30 cellular contexts compared by ENCODE assay signal in the genomic region with DNA sequence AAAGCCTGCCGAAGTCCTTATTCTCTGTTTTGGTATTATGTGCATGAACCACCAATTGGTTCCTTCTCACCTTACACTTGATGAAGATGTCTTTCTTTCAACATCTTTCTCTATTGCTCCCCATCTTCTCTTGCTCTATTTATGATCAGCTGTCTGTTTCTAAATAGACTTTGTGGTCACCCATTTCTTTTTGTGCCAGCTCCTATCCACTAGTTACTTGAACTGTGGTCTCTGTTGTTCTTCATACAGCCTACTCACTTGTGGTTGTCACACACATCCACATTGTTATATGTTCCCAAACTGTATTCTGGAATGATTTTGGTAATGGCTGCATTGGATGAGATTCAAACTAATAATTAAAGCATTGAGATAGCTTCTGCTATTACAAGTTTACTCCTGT. TPM values are rescaled to one million over a fixed set of nuclear protein-coding genes. Genes with fewer than 3 reads are reported as not detected.
"Had no signal": no experiment of that assay in that cellular context is flagged by ENCODE, and none has a peak within 500 bp of the region (broad histone marks: within the 10 kb centered on the region; RNA-seq: fewer than 3 reads in every experiment).

No MANE protein-coding gene starts in this region.

- DNase-seq: activated CD4-positive, alpha-beta memory T cell treated with anti-CD3 and anti-CD28 coated beads, Interleukin-2, amount 10 ng/mL, durations not matched to agents 7 days and 5 days; activated CD4-positive, alpha-beta T cell treated with anti-CD3 and anti-CD28 coated beads for 1 hour; activated CD4-positive, alpha-beta T cell treated with anti-CD3 and anti-CD28 coated beads for 48 hours; activated CD4-positive, CD25-positive, alpha-beta regulatory T cell; activated CD8-positive, alpha-beta memory T cell treated with anti-CD3 and anti-CD28 coated beads for 24 hours; activated CD8-positive, alpha-beta memory T cell treated with anti-CD3 and anti-CD28 coated beads, Interleukin-2, amount 10 ng/mL, durations not matched to agents 7 days and 5 days; activated gamma-delta T cell; activated naive CD4-positive, alpha-beta T cell treated with Interleukin-2 at 50 U/mL for 16 hours; activated T-cell treated with anti-CD3 and anti-CD28 coated beads, Interleukin-2, amount 50 U/mL, for 24 hours; adrenal gland; brain microvascular endothelial cell; MM.1S; MV-4-11; NCI-H1092; NCI-H1436 treated with DMSO at 0.1 percent for 48 hours; NCI-H1694 treated with DMSO at 0.1 percent for 48 hours; NCI-H2029; NCI-H2227 treated with DMSO at 0.1 percent for 48 hours; NCI-H446; NCI-H510A treated with DMSO at 0.1 percent for 48 hours; SHP77; SJCRH30; T1000; WERI-Rb-1 had no signal

- H3K27me3 ChIP-seq: adrenal gland, brain microvascular endothelial cell, SJCRH30 had no signal

- H3K9ac ChIP-seq: KMS-11 had no signal

- H3K4me2 ChIP-seq: KMS-11 had no signal

- H3K27ac ChIP-seq: adrenal gland, brain microvascular endothelial cell, KMS-11, SJCRH30, SK-N-MC, WERI-Rb-1 had no signal

- H3K36me3 Mint-ChIP-seq: activated CD8-positive, alpha-beta memory T cell treated with anti-CD3 and anti-CD28 coated beads, Interleukin-2, amount 10 ng/mL, durations not matched to agents 7 days and 5 days; activated naive CD4-positive, alpha-beta T cell treated with anti-CD3 and anti-CD28 coated beads, Interleukin-2, amount 50 U/mL, for 24 hours had no signal

- H3K4me1 Mint-ChIP-seq: activated CD4-positive, alpha-beta memory T cell treated with anti-CD3 and anti-CD28 coated beads, Interleukin-2, amount 10 ng/mL, durations not matched to agents 7 days and 5 days; activated CD8-positive, alpha-beta memory T cell treated with anti-CD3 and anti-CD28 coated beads, Interleukin-2, amount 10 ng/mL, durations not matched to agents 7 days and 5 days; activated naive CD4-positive, alpha-beta T cell treated with anti-CD3 and anti-CD28 coated beads, Interleukin-2, amount 50 U/mL, for 24 hours; central memory CD8-positive, alpha-beta T cell had no signal

- H3K27ac Mint-ChIP-seq: activated CD4-positive, alpha-beta memory T cell treated with anti-CD3 and anti-CD28 coated beads, Interleukin-2, amount 10 ng/mL, durations not matched to agents 7 days and 5 days; activated CD8-positive, alpha-beta memory T cell treated with anti-CD3 and anti-CD28 coated beads, Interleukin-2, amount 10 ng/mL, durations not matched to agents 7 days and 5 days; activated naive CD4-positive, alpha-beta T cell treated with anti-CD3 and anti-CD28 coated beads, Interleukin-2, amount 50 U/mL, for 24 hours; activated T-cell treated with anti-CD3 and anti-CD28 coated beads, Interleukin-2, amount 50 U/mL, for 24 hours; activated T-helper 2 cell treated with anti-CD3 and anti-CD28 coated beads, Interferon-gamma antibody, Interleukin-2, Interleukin-4, amounts not matched to agents 10 μg/mL and 5 μg/mL and 100 μg/mL, durations not matched to agents 14 hours and 24 hours and 36 hours had no signal

- H3K4me1 ChIP-seq: adrenal gland had no signal

- H3K9me3 ChIP-seq: SJCRH30 had no signal

- H3K4me3 ChIP-seq: adrenal gland, SJCRH30, SK-N-MC had no signal

- H3K9me3 Mint-ChIP-seq: activated naive CD4-positive, alpha-beta T cell treated with anti-CD3 and anti-CD28 coated beads, Interleukin-2, amount 50 U/mL, for 24 hours; activated T-cell treated with anti-CD3 and anti-CD28 coated beads, Interleukin-2, amount 50 U/mL, for 24 hours; activated T-helper 2 cell treated with anti-CD3 and anti-CD28 coated beads, Interferon-gamma antibody, Interleukin-2, Interleukin-4, amounts not matched to agents 10 μg/mL and 5 μg/mL and 100 μg/mL, durations not matched to agents 14 hours and 24 hours and 36 hours had no signal

- H3K4me3 Mint-ChIP-seq: activated CD4-positive, alpha-beta memory T cell treated with anti-CD3 and anti-CD28 coated beads, Interleukin-2, amount 10 ng/mL, durations not matched to agents 7 days and 5 days; activated CD8-positive, alpha-beta memory T cell treated with anti-CD3 and anti-CD28 coated beads, Interleukin-2, amount 10 ng/mL, durations not matched to agents 7 days and 5 days; activated naive CD4-positive, alpha-beta T cell treated with anti-CD3 and anti-CD28 coated beads, Interleukin-2, amount 50 U/mL, for 24 hours; activated T-cell treated with anti-CD3 and anti-CD28 coated beads, Interleukin-2, amount 50 U/mL, for 24 hours; central memory CD8-positive, alpha-beta T cell had no signal

- H3K36me3 ChIP-seq: adrenal gland, WERI-Rb-1 had no signal

RNA-seq across cellular contexts. Expression of a gene that starts 11.4 kb away (rescaled TPM):
- total RNA-seq: activated T-helper 2 cell treated with anti-CD3 and anti-CD28 coated beads, Interferon-gamma antibody, Interleukin-2, Interleukin-4, amounts not matched to agents 10 μg/mL and 5 μg/mL and 100 μg/mL, durations not matched to agents 14 hours and 24 hours and 36 hours; T-helper 2 cell treated with Interferon-gamma antibody and Interleukin-4, amounts not matched to agents 100 ng/mL and 5 ng/mL, for 36 hours had no signal
